Comparison of ENCODE assay signal across 9 cellular contexts in the genomic region with DNA sequence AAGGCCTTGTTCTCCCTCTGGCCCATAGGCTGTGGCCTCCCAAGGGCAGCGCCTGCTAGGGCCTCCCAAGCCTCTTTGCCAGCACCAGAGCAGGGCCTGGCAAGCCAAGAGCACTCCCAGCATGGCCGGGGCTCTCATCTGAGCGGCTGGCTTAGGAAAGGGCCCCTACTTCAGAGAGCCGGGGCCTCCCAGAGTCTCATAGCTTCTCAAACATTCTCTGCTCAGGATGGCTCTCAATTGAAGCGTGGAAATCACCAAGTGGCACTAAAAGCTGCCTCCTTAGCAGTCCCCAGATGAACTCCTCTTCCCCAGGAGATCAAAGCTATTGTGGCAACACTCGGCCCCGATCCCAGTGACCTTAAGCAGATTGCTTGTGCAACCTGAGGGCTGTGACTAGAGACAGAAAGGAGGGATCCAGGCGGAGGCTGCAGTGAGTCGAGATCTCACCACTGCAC.
DNase-seq lines count a peak whose midpoint lies in the region; ATAC-seq and TF ChIP-seq lines count a peak whose summit lies in the region.
"Had no signal": no experiment of that assay in that cellular context is flagged by ENCODE, and none has a peak within 500 bp of the region (broad histone marks: within the 10 kb centered on the region; RNA-seq: fewer than 3 reads in every experiment).

No MANE protein-coding gene starts in this region.

- TF ChIP-seq CTCF in NB4 (IDR thresholded peaks at IDR 0.05; ENCODE audit: low read depth, low read length) (no peak), endothelial cell (IDR thresholded peaks at IDR 0.05; ENCODE audit: unreplicated experiment) (no peak)

- H3K4me3 Mint-ChIP-seq in endothelial cell (ENCODE audit: unreplicated experiment), result no peak overlapping the region
- no peak overlapping the region for H3K4me3 Mint-ChIP-seq in natural killer cell treated with Interleukin-12 subunit alpha and Interleukin-12 subunit beta and Interleukin-15 and Interleukin-18, amount 100 ng/mL, for 72 hours
- no peak overlapping the region for H3K4me3 Mint-ChIP-seq in activated CD8-positive, alpha-beta T cell treated with anti-CD3 and anti-CD28 coated beads, Interleukin-2, amount 10 ng/mL, durations not matched to agents 7 days and 5 days

- ATAC-seq in natural killer cell treated with Interleukin-12 subunit alpha and Interleukin-12 subunit beta and Interleukin-15 and Interleukin-18, amount 100 ng/mL, for 72 hours, result no peak
- no peak for ATAC-seq in GM21390 (IDR thresholded peaks at IDR 0.05; ENCODE audit: unreplicated experiment)
- ATAC-seq in activated CD8-positive, alpha-beta T cell treated with anti-CD3 and anti-CD28 coated beads, Interleukin-2, amount 10 ng/mL, durations not matched to agents 7 days and 5 days, result no peak

- peaks cover 17% of the 10 kb centered on the region for H3K27me3 Mint-ChIP-seq in endothelial cell (ENCODE audit: unreplicated experiment)
- no peaks in the 10 kb centered on the region for H3K27me3 Mint-ChIP-seq in natural killer cell treated with Interleukin-12 subunit alpha and Interleukin-12 subunit beta and Interleukin-15 and Interleukin-18, amount 100 ng/mL, for 72 hours
- H3K27me3 Mint-ChIP-seq in activated CD8-positive, alpha-beta T cell treated with anti-CD3 and anti-CD28 coated beads, Interleukin-2, amount 10 ng/mL, durations not matched to agents 7 days and 5 days (ENCODE audit: low read depth), result no peaks in the 10 kb centered on the region

- H3K4me1 ChIP-seq in BLaER1, result peaks cover 98% of the 10 kb centered on the region

- peak; percentile 61 for DNase-seq in NB4 (ENCODE audit: low read depth)
- no peak for DNase-seq in endothelial cell (ENCODE audit: low spot score)
- DNase-seq in natural killer cell treated with Interleukin-12 subunit alpha and Interleukin-12 subunit beta and Interleukin-15 and Interleukin-18, amount 100 ng/mL, for 72 hours (ENCODE audit: low spot score), result no peak
- no peak for DNase-seq in NCI-H1436 treated with DMSO at 0.1 percent for 48 hours (lab: John Stamatoyannopoulos, UW)
- DNase-seq in middle frontal gyrus (ENCODE audit: extremely low spot score, low spot score), result no peak
- no peak for DNase-seq in activated CD8-positive, alpha-beta T cell treated with anti-CD3 and anti-CD28 coated beads, Interleukin-2, amount 10 ng/mL, durations not matched to agents 7 days and 5 days

- no peaks in the 10 kb centered on the region for H3K27me3 ChIP-seq in BLaER1

- no peaks in the 10 kb centered on the region for H3K9me3 ChIP-seq in BLaER1

- H3K9ac ChIP-seq in BLaER1, result peak overlapping the region; percentile 43; the same call in 1 of the 2 replicates

- peaks cover 100% of the 10 kb centered on the region for H4K20me1 ChIP-seq in BLaER1

- CTCF ChIA-PET in activated CD8-positive, alpha-beta T cell treated with anti-CD3 and anti-CD28 coated beads, Interleukin-2, amount 10 ng/mL, durations not matched to agents 7 days and 5 days (lab: Charles Lee), result interaction anchor here (1.3 to 5.6 kb wide), 3 partner anchors 13 to 27 kb away, joined by 3 to 31 read pairs (median 9); no protein-coding TSS in a partner anchor

- H3K9me3 Mint-ChIP-seq in endothelial cell (ENCODE audit: unreplicated experiment), result no peaks in the 10 kb centered on the region
- no peaks in the 10 kb centered on the region for H3K9me3 Mint-ChIP-seq in natural killer cell treated with Interleukin-12 subunit alpha and Interleukin-12 subunit beta and Interleukin-15 and Interleukin-18, amount 100 ng/mL, for 72 hours
- no peaks in the 10 kb centered on the region for H3K9me3 Mint-ChIP-seq in activated CD8-positive, alpha-beta T cell treated with anti-CD3 and anti-CD28 coated beads, Interleukin-2, amount 10 ng/mL, durations not matched to agents 7 days and 5 days (ENCODE audit: insufficient read depth)
- H3K9me3 Mint-ChIP-seq: activated T-helper 2 cell treated with anti-CD3 and anti-CD28 coated beads, Interferon-gamma antibody, Interleukin-2, Interleukin-4, amounts not matched to agents 10 μg/mL and 5 μg/mL and 100 μg/mL, durations not matched to agents 14 hours and 24 hours and 36 hours had no signal

- peaks cover 15% of the 10 kb centered on the region for H3K4me1 Mint-ChIP-seq in endothelial cell (ENCODE audit: unreplicated experiment)
- peaks cover 76 to 82% of the 10 kb centered on the region in 2 donors for H3K4me1 Mint-ChIP-seq in natural killer cell treated with Interleukin-12 subunit alpha and Interleukin-12 subunit beta and Interleukin-15 and Interleukin-18, amount 100 ng/mL, for 72 hours (ENCODE audit: low read depth in 2 of 2)
- peaks cover 74% of the 10 kb centered on the region for H3K4me1 Mint-ChIP-seq in activated CD8-positive, alpha-beta T cell treated with anti-CD3 and anti-CD28 coated beads, Interleukin-2, amount 10 ng/mL, durations not matched to agents 7 days and 5 days (ENCODE audit: low read depth)

- peak overlapping the region; percentile 83 for H3K27ac Mint-ChIP-seq in endothelial cell (ENCODE audit: unreplicated experiment)
- H3K27ac Mint-ChIP-seq in natural killer cell treated with Interleukin-12 subunit alpha and Interleukin-12 subunit beta and Interleukin-15 and Interleukin-18, amount 100 ng/mL, for 72 hours, result peak overlapping the region; percentile 19 to 89
- H3K27ac Mint-ChIP-seq in activated CD8-positive, alpha-beta T cell treated with anti-CD3 and anti-CD28 coated beads, Interleukin-2, amount 10 ng/mL, durations not matched to agents 7 days and 5 days, result no peak overlapping the region
- H3K27ac Mint-ChIP-seq: activated T-helper 2 cell treated with anti-CD3 and anti-CD28 coated beads, Interferon-gamma antibody, Interleukin-2, Interleukin-4, amounts not matched to agents 10 μg/mL and 5 μg/mL and 100 μg/mL, durations not matched to agents 14 hours and 24 hours and 36 hours had no signal

- peak overlapping the region; percentile 66 for H3K4me2 ChIP-seq in BLaER1

- peak overlapping the region; percentile 63 for H3K27ac ChIP-seq in BLaER1

- peaks cover 3% of the 10 kb centered on the region for H3K36me3 Mint-ChIP-seq in endothelial cell (ENCODE audit: low read depth, unreplicated experiment)
- H3K36me3 Mint-ChIP-seq in natural killer cell treated with Interleukin-12 subunit alpha and Interleukin-12 subunit beta and Interleukin-15 and Interleukin-18, amount 100 ng/mL, for 72 hours, result no peaks in the 10 kb centered on the region
- peaks cover 17% of the 10 kb centered on the region for H3K36me3 Mint-ChIP-seq in activated CD8-positive, alpha-beta T cell treated with anti-CD3 and anti-CD28 coated beads, Interleukin-2, amount 10 ng/mL, durations not matched to agents 7 days and 5 days (ENCODE audit: low read depth)

- peaks cover 84% of the 10 kb centered on the region for H3K36me3 ChIP-seq in BLaER1

- POLR2A ChIA-PET in activated CD8-positive, alpha-beta T cell treated with anti-CD3 and anti-CD28 coated beads, Interleukin-2, amount 10 ng/mL, durations not matched to agents 7 days and 5 days (lab: Charles Lee), result interaction anchor here (0.6 to 2.2 kb wide), 3 partner anchors 14 to 227 kb away, joined by 3 to 6 read pairs (median 4); no protein-coding TSS in a partner anchor

- no peak for TF ChIP-seq POLR2A in NB4 (IDR thresholded peaks at IDR 0.05; ENCODE audit: extremely low read depth, insufficient read length)

- H3K4me3 ChIP-seq in BLaER1, result no peak overlapping the region
- no peak overlapping the region for H3K4me3 ChIP-seq in NB4 (ENCODE audit: low read depth, low read length)
